Comparison of ENCODE assay signal across 19 cellular contexts in the genomic region with DNA sequence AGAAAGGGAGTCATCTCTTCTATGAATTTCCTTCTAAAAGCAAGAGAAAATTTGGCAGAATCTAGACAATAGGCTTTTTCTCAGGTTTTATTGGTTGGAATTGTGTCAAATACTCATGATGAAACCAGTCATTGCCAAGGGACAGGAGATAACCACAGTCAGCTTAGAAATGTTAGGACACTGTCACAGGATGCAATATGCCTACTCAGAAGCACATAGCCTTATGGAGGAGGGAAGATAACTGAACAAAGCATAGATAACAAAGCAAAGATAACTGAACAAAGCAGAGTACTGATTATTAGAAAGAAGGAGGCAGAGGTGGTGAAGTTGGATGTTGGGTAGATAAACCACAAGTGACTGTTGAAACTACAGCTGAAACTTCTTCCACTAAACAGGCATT.
"Had no signal": no experiment of that assay in that cellular context is flagged by ENCODE, and none has a peak within 500 bp of the region (broad histone marks: within the 10 kb centered on the region; RNA-seq: fewer than 3 reads in every experiment).

No MANE protein-coding gene starts in this region.

- H3K9ac ChIP-seq: neural progenitor cell had no signal

- H3K4me3 Mint-ChIP-seq: naive B cell; neural progenitor cell; stimulated activated naive CD8-positive, alpha-beta T cell treated with anti-CD3 and anti-CD28 coated beads, Interleukin-15, amount 100 ng/mL, for 72 hours had no signal

- H3K9me3 Mint-ChIP-seq: activated T-helper 2 cell treated with anti-CD3 and anti-CD28 coated beads, Interferon-gamma antibody, Interleukin-2, Interleukin-4, amounts not matched to agents 10 μg/mL and 5 μg/mL and 100 μg/mL, durations not matched to agents 14 hours and 24 hours and 36 hours; naive B cell; neural progenitor cell; stimulated activated naive CD8-positive, alpha-beta T cell treated with anti-CD3 and anti-CD28 coated beads, Interleukin-15, amount 100 ng/mL, for 72 hours had no signal

- H3K4me1 ChIP-seq: gastroesophageal sphincter, lower lobe of right lung, neural progenitor cell, pancreas, sigmoid colon, upper lobe of left lung had no signal

- H3K4me3 ChIP-seq: gastroesophageal sphincter, lower lobe of right lung, neural progenitor cell, pancreas, sigmoid colon, upper lobe of left lung had no signal

- H3K36me3 ChIP-seq: gastroesophageal sphincter, lower lobe of right lung, neural progenitor cell, pancreas, sigmoid colon, upper lobe of left lung had no signal

- ATAC-seq: gastroesophageal sphincter; left colon; lower lobe of right lung; pancreas; stimulated activated naive CD8-positive, alpha-beta T cell treated with anti-CD3 and anti-CD28 coated beads, Interleukin-15, amount 100 ng/mL, for 72 hours had no signal

- H3K9me3 ChIP-seq: gastroesophageal sphincter, lower lobe of right lung, pancreas, sigmoid colon, upper lobe of left lung had no signal

- DNase-seq: activated CD4-positive, alpha-beta T cell treated with anti-CD3 and anti-CD28 coated beads for 1 hour; activated CD4-positive, alpha-beta T cell treated with anti-CD3 and anti-CD28 coated beads, Interleukin-2, amount 50 U/mL, for 4 hours; activated naive CD4-positive, alpha-beta T cell treated with anti-CD3 and anti-CD28 coated beads, Interleukin-2, amount 50 U/mL, for 16 hours; activated T-cell treated with anti-CD3 and anti-CD28 coated beads for 4 hours; central memory CD4-positive, alpha-beta T cell; cortex of kidney; effector CD4-positive, alpha-beta T cell; left colon; lower lobe of right lung; naive B cell; pancreas; sigmoid colon; stimulated activated CD4-positive, alpha-beta T cell treated with anti-CD3 and anti-CD28 coated beads, Interleukin-1b, Interleukin-23, amount 100 ng/mL, for 48 hours; stimulated activated naive CD8-positive, alpha-beta T cell treated with anti-CD3 and anti-CD28 coated beads, Interleukin-15, amount 100 ng/mL, for 72 hours; upper lobe of left lung had no signal

- H3K27ac Mint-ChIP-seq: activated T-helper 2 cell treated with anti-CD3 and anti-CD28 coated beads, Interferon-gamma antibody, Interleukin-2, Interleukin-4, amounts not matched to agents 10 μg/mL and 5 μg/mL and 100 μg/mL, durations not matched to agents 14 hours and 24 hours and 36 hours; naive B cell; neural progenitor cell; stimulated activated naive CD8-positive, alpha-beta T cell treated with anti-CD3 and anti-CD28 coated beads, Interleukin-15, amount 100 ng/mL, for 72 hours had no signal

- H3K27ac ChIP-seq: gastroesophageal sphincter, lower lobe of right lung, neural progenitor cell, pancreas, sigmoid colon, upper lobe of left lung, VCaP had no signal

- H3K4me1 Mint-ChIP-seq: naive B cell; stimulated activated naive CD8-positive, alpha-beta T cell treated with anti-CD3 and anti-CD28 coated beads, Interleukin-15, amount 100 ng/mL, for 72 hours had no signal

- H3K27me3 Mint-ChIP-seq: naive B cell; stimulated activated naive CD8-positive, alpha-beta T cell treated with anti-CD3 and anti-CD28 coated beads, Interleukin-15, amount 100 ng/mL, for 72 hours had no signal

- H3K36me3 Mint-ChIP-seq: naive B cell, neural progenitor cell had no signal

- H3K27me3 ChIP-seq: gastroesophageal sphincter, neural progenitor cell, pancreas, sigmoid colon, upper lobe of left lung had no signal
